Comparison of ENCODE assay signal across 25 cellular contexts in the genomic region with DNA sequence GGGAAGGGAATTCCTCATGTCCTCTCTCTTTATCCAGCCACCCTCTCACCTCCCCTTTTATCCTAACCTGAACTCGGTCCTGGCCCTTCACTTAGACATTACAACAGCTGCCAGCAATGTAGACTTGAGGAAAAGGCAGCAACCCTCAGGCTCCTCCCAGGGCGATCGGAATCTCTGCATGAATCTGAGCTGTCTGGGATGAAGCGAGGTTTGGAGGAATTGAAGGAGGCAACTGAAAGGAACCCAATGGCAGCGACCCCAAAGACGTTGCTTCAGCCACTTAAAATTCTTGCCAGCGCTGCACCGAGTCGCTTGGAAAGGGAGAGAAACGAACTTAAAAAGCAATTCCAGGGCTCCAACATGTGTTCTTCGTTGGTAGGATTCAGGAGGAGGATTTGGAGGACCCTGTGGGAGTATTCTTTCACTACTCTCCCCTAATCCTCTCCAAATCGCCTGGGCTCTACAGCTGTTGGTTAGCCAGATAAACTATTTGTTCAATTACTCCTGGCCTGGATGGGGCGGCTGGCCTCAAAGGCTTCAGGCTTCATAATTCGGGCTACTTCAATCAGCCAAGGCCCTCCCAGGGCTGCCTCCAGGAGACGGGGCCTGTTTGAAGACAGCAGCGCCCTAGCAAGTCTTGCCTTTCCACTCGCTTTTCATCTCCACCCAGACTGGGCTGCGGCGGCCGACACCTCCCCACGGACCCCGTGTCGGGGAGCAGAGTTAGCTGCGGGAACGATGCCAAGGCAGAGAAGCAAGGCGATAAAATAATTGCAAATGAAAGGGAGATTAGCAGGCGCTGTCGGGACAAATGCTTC.
DNase-seq lines count a peak whose midpoint lies in the region; ATAC-seq lines count a peak whose summit lies in the region.
"Had no signal": no experiment of that assay in that cellular context is flagged by ENCODE, and none has a peak within 500 bp of the region (broad histone marks: within the 10 kb centered on the region; RNA-seq: fewer than 3 reads in every experiment).

No MANE protein-coding gene starts in this region.

- intact Hi-C loops in sciatic nerve (cut with DNase I) = no loop called here

- H3K27me3 ChIP-seq in adipocyte (replicated peaks; ENCODE audit: control insufficient read depth, insufficient read depth, low read length) = peaks cover 25% of the 10 kb centered on the region
- H3K27me3 ChIP-seq: testis had no signal

- H3K4me1 ChIP-seq in adipocyte (ENCODE audit: control insufficient read depth, insufficient read depth, low read length) = no peaks in the 10 kb centered on the region
- H3K4me1 ChIP-seq: testis had no signal

- H3K4me3 ChIP-seq in adipocyte (ENCODE audit: low read length) = no peak overlapping the region
- H3K4me3 ChIP-seq: testis had no signal

- peak; percentile 68 for ATAC-seq in sciatic nerve
- ATAC-seq: activated CD4-positive, CD25-positive, alpha-beta regulatory T cell treated with anti-CD3 and anti-CD28 coated beads, Interleukin-2, amount 50 U/mL, for 24 hours; activated CD8-positive, alpha-beta T cell treated with anti-CD3 and anti-CD28 coated beads for 36 hours; stimulated activated memory B cell treated with anti-CD40 and anti-IgM and Interleukin-4, amounts not matched to agents 10 μg/mL and 1 μg/mL and 100 μg/mL, for 72 hours had no signal

- H3K9me3 ChIP-seq in adipocyte (ENCODE audit: control insufficient read depth, low read length) = no peaks in the 10 kb centered on the region
- H3K9me3 ChIP-seq: testis had no signal

- DNase-seq in NCI-H524 (lab: John Stamatoyannopoulos, UW) (peak; percentile 69 to 89), adipocyte (ENCODE audit: low read depth) (peak; percentile 24), islet precursor cell (peak; percentile 87), sciatic nerve (ENCODE audit: low spot score) (no peak), activated gamma-delta T cell treated with Interleukin-2 at 50 U/mL for 16 hours (no peak)
- no peak for DNase-seq in stimulated activated naive CD4-positive, alpha-beta T cell (lab: John Stamatoyannopoulos, UW)
- DNase-seq in activated effector memory CD4-positive, alpha-beta T cell treated with anti-CD3 and anti-CD28 coated beads, Interleukin-2, amount 50 U/mL, for 16 hours = no peak
- DNase-seq: activated CD8-positive, alpha-beta T cell treated with anti-CD3 and anti-CD28 coated beads for 36 hours; activated naive CD4-positive, alpha-beta T cell treated with Interleukin-2 at 50 U/mL for 16 hours; CD4-positive, CD25-positive, alpha-beta regulatory T cell; DMS 273 treated with DMSO at 0.1 percent for 48 hours; erythroblast; HCEC 1CT; hypothalamus; mesenchymal stem cell; NCI-H1417; NCI-H2107; NCI-H510A; nephron progenitor cell; posterior cingulate gyrus; RPMI8226; small intestine; testis had no signal

- H3K9ac ChIP-seq in adipocyte (ENCODE audit: low read length) = no peak overlapping the region

- H3K36me3 ChIP-seq in adipocyte (ENCODE audit: control insufficient read depth, insufficient read depth, low read length, severe bottlenecking) = no peaks in the 10 kb centered on the region

Comparison
In these comparisons a context has a peak if more than half of its experiments do, and no peak if none do; other contexts are left out.
1. DNase-seq: peak in NCI-H524 (2 of 2), adipocyte (single experiment) and islet precursor cell (single experiment); none in sciatic nerve (single experiment), stimulated activated naive CD4-positive, alpha-beta T cell (0 of 6), activated effector memory CD4-positive, alpha-beta T cell treated with anti-CD3 and anti-CD28 coated beads, Interleukin-2, amount 50 U/mL, for 16 hours (single experiment) and activated gamma-delta T cell treated with Interleukin-2 at 50 U/mL for 16 hours (single experiment).